In the genomic region with DNA sequence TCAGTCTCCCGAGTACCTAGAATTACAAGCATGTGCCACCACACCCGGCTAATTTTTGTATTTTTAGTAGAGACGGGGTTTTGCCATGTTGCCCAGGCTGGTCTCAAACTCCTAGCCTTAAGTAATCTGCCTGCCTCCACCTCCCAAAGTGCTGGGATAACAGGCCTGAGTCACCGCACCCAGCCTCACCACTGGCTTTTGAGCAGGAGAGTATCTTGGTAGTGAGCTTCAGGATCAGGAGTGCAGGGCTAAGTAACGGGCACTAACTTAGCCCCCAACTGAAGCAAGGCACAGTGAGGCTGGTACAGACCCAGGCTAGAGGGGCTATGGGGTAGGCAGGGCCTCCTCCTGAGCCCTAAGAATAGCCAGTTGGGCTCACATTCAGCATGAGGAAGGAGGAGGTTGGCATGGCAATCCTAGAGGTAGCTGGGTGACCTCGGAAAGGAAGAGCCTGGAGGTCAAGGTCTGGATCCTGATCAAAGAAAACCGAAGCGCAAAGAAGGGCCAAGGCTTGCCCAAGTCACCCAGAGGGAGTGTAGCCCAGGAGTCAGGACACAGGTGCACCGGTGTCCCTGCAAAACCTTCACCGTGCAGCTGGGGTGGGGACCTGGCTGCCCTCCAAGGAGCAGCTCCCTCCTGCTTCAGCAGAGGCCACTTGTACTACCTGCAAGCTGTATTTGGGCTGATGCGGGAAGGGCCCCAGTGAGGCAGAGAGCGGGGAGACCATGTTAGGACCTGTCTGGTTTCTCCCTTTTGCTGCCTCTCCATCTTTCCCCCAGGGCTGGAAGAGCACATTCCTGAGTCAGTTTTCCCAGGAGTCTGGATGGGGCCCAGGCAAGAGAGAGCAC, we compare ENCODE assay signal across 1 cellular context.
TF ChIP-seq lines count a peak whose summit lies in the region.

No MANE protein-coding gene starts in this region.

TF ChIP-seq in HepG2, 621 proteins besides CTCF, POLR2A, EP300 and RAD21:
- TF ChIP-seq JUNB (CRISPR knock-in tag; IDR thresholded peaks at IDR 0.05; ENCODE audit: borderline replicate concordance) (no peak), ZC3H13 (CRISPR knock-in tag; IDR thresholded peaks at IDR 0.05) (no peak), KAT2B (IDR thresholded peaks at IDR 0.05; ENCODE audit: borderline replicate concordance, low read depth, low read length) (no peak), CSRNP1 (CRISPR knock-in tag; IDR thresholded peaks at IDR 0.05) (0 out of 2 replicates have a peak, but pooled peaks have one; percentile 42), ZNF747 (CRISPR knock-in tag; IDR thresholded peaks at IDR 0.05; ENCODE audit: borderline replicate concordance) (no peak)
